In the genomic region with DNA sequence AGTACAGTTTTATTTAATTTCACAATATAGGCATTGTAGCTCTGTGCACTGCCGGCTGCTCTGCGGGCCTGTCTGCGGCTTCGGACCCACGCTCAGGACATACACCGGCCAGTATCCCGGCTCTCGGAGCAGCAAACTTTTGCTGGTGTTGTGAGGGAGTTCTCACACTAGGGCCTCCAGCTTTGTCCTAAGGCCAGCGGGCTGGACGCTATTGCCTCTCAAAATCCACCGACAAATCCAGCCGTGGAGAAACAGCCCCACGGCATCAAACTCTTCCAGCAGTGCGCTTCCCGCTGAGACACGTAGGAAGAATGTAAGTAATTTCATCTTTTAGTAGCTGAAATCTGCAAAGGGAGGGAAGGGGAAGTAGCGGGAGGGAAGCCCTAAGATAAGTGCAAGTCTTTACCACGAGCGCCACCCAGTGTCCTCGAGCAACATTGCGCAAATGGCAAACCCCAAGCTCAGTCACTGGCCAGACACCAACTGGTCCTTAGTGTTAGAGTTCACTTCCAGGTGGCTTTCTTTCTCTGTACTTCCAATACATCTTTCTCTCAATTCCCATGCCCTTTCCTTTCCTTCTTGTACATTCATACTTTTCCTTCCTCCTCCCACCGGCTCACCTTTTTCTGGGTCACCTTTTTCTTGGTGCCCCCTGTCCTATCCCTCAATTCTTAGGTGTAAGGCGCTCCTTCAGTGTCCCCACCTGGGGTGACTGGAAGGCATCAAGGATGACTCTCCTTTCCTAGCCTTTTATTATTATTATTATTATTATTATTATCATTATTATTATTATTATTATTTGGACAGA, we compare ENCODE assay signal across 9 cellular contexts. TPM values are rescaled to one million over a fixed set of nuclear protein-coding genes. Genes with fewer than 3 reads are reported as not detected.
DNase-seq lines count a peak whose midpoint lies in the region; ATAC-seq and TF ChIP-seq lines count a peak whose summit lies in the region.
"Had no signal": no experiment of that assay in that cellular context is flagged by ENCODE, and none has a peak within 500 bp of the region (broad histone marks: within the 10 kb centered on the region; RNA-seq: fewer than 3 reads in every experiment).

No MANE protein-coding gene starts in this region.

- peaks cover 10% of the 10 kb centered on the region for H3K4me1 ChIP-seq in endodermal cell (ENCODE audit: control insufficient read depth, insufficient read depth, low read length)
- H3K4me1 ChIP-seq in mononuclear cell (ENCODE audit: insufficient read depth, low read length) = peaks cover 21% of the 10 kb centered on the region

- H3K4me1 Mint-ChIP-seq in endodermal cell = peaks cover 40% of the 10 kb centered on the region

- no peak overlapping the region for H3K27ac ChIP-seq in endodermal cell (ENCODE audit: low read depth, low read length)

- WGBS in endodermal cell (ENCODE audit: insufficient coverage in 1 of 2, insufficient read length in 1 of 2), 2 experiments = 0 to 6% methylated on average over 10 to 23 of the region's 23 CpGs

- POLR2A ChIA-PET in BJ (lab: Charles Lee) = no interaction called here

- H3K27me3 ChIP-seq in BJ (ENCODE audit: control insufficient read depth, insufficient read depth, low read length) (peaks cover 31% of the 10 kb centered on the region), endodermal cell (ENCODE audit: control insufficient read depth, insufficient read depth, low read length, poor library complexity, severe bottlenecking) (peaks cover 81% of the 10 kb centered on the region), mononuclear cell (ENCODE audit: insufficient read depth, low read length) (peaks cover 82% of the 10 kb centered on the region)

- H3K36me3 Mint-ChIP-seq in endodermal cell (ENCODE audit: low read depth) = no peaks in the 10 kb centered on the region

- no peaks in the 10 kb centered on the region for H3K9me3 Mint-ChIP-seq in endodermal cell

- TF ChIP-seq CTCF in BJ (IDR thresholded peaks at IDR 0.05; ENCODE audit: insufficient read depth, low read depth, low read length) (peak; percentile 87), endodermal cell (conservative IDR thresholded peaks at IDR 0.05) (peak; percentile 95)

- H3K36me3 ChIP-seq in BJ (ENCODE audit: control insufficient read depth, insufficient read depth, low read length) (no peaks in the 10 kb centered on the region), endodermal cell (ENCODE audit: control insufficient read depth, insufficient read depth, low read length) (no peaks in the 10 kb centered on the region)

- peak; percentile 37 for DNase-seq in BJ (ENCODE audit: low read depth)
- peak; percentile 98 for DNase-seq in NCI-H69 (lab: John Stamatoyannopoulos, UW)
- DNase-seq in activated CD8-positive, alpha-beta memory T cell treated with anti-CD3 and anti-CD28 coated beads for 1 hour (ENCODE audit: extremely low read depth in 1 of 2, low read depth in 1 of 2) = peak; percentile 27 to 44
- DNase-seq in endodermal cell = peak; percentile 92
- peak; percentile 15 to 33 for DNase-seq in stimulated activated CD8-positive, alpha-beta memory T cell treated with anti-CD3 and anti-CD28 coated beads, Interleukin-4, amount 100 ng/mL, for 4 hours (ENCODE audit: low read depth in 2 of 2, low spot score in 1 of 2)

- CTCF ChIA-PET in BJ (lab: Yijun Ruan, JAX) = interaction anchor here (0.6 to 3.2 kb wide), 34 partner anchors 8 to 1143 kb away, joined by 3 to 57 read pairs (median 4); no protein-coding TSS in a partner anchor

- no peaks in the 10 kb centered on the region for H3K9me3 ChIP-seq in endodermal cell (ENCODE audit: control insufficient read depth, low read length)
- H3K9me3 ChIP-seq in mononuclear cell (ENCODE audit: low read depth, low read length) = no peaks in the 10 kb centered on the region

- ATAC-seq in GM18909 (IDR thresholded peaks at IDR 0.05; ENCODE audit: poor library complexity, unreplicated experiment) = peak; percentile 89
- peak; percentile 85 for ATAC-seq in HG03280 (IDR thresholded peaks at IDR 0.05; ENCODE audit: unreplicated experiment)

- H3K9ac ChIP-seq in endodermal cell (ENCODE audit: extremely low read depth, low read length, poor library complexity, severe bottlenecking) = no peak overlapping the region

- H3K4me3 ChIP-seq in BJ (ENCODE audit: low read depth, low read length) = peak overlapping the region; percentile 12; the same call in 1 of the 2 replicates
- H3K4me3 ChIP-seq in endodermal cell (ENCODE audit: low read length) = peak overlapping the region; percentile 67
- peak overlapping the region; percentile 17 for H3K4me3 ChIP-seq in mononuclear cell (ENCODE audit: low read length)

- H3K27ac Mint-ChIP-seq in endodermal cell = no peak overlapping the region

- peak overlapping the region; percentile 37 for H3K4me3 Mint-ChIP-seq in endodermal cell

- peaks cover 82% of the 10 kb centered on the region for H3K27me3 Mint-ChIP-seq in endodermal cell (ENCODE audit: insufficient read depth)

RNA-seq across cellular contexts. Expression of gene DLX5, which starts 3.0 kb away (rescaled TPM):
- 0.09 TPM in 1 of 2 replicates, not detected in the other for polyA plus RNA-seq in BJ (2011; rRNA removed)
- polyA minus RNA-seq in BJ (2011; rRNA and poly(A)+ RNA removed) = not detected in 2 replicates
- total RNA-seq in endodermal cell = not detected
- polyA plus RNA-seq in endodermal cell (2013, experiment 1 of 2) = 1.7 TPM
- 1.7 TPM for polyA plus RNA-seq in endodermal cell (2013, experiment 2 of 2)
- not detected for total RNA-seq in mononuclear cell

RNA-seq across cellular contexts. Expression of gene DLX6, which starts 22.3 kb away (rescaled TPM):
- not detected in 2 replicates for polyA plus RNA-seq in BJ (2011; rRNA removed)
- polyA minus RNA-seq in BJ (2011; rRNA and poly(A)+ RNA removed) = not detected in 2 replicates
- total RNA-seq in endodermal cell = not detected
- polyA plus RNA-seq in endodermal cell (2013, experiment 1 of 2) = 0.50 TPM
- polyA plus RNA-seq in endodermal cell (2013, experiment 2 of 2) = 0.66 TPM
- total RNA-seq in mononuclear cell = not detected
- polyA plus RNA-seq: adipose tissue had no signal

Comparison
In these comparisons a context has a peak if more than half of its experiments do, and no peak if none do; other contexts are left out.
1. DNase-seq: peak in every context shown above with its lines; median percentile 98 in NCI-H69; 92 in endodermal cell; 37 in BJ; 36 in activated CD8-positive, alpha-beta memory T cell treated with anti-CD3 and anti-CD28 coated beads for 1 hour; 24 in stimulated activated CD8-positive, alpha-beta memory T cell treated with anti-CD3 and anti-CD28 coated beads, Interleukin-4, amount 100 ng/mL, for 4 hours.
2. H3K4me3 ChIP-seq: peak in every context shown above with its lines; median percentile 67 in endodermal cell; 17 in mononuclear cell; 12 in BJ.